ENCODE assay signal across 25 cellular contexts in genomic region chr3:64094713-64095079, GRCh38.
"Had no signal": no experiment of that assay in that cellular context is flagged by ENCODE, and none has a peak within 500 bp of the region (broad histone marks: within the 10 kb centered on the region; RNA-seq: fewer than 3 reads in every experiment).

No MANE protein-coding gene starts in this region.

- H3K27ac Mint-ChIP-seq: activated CD4-positive, alpha-beta T cell treated with anti-CD3 and anti-CD28 coated beads, Interleukin-2, amount 10 ng/mL, durations not matched to agents 7 days and 5 days; activated CD8-positive, alpha-beta T cell treated with anti-CD3 and anti-CD28 coated beads, Interleukin-2, amount 10 ng/mL, durations not matched to agents 7 days and 5 days; activated naive CD4-positive, alpha-beta T cell treated with anti-CD3 and anti-CD28 coated beads, Interleukin-2, amount 10 ng/mL, durations not matched to agents 7 days and 5 days; activated naive CD8-positive, alpha-beta T cell treated with anti-CD3 and anti-CD28 coated beads, Interleukin-2, amount 50 U/mL, for 24 hours; endodermal cell; immature natural killer cell; memory B cell; naive B cell had no signal

- H3K9me3 Mint-ChIP-seq: activated CD4-positive, alpha-beta T cell treated with anti-CD3 and anti-CD28 coated beads, Interleukin-2, amount 10 ng/mL, durations not matched to agents 7 days and 5 days; activated naive CD4-positive, alpha-beta T cell treated with anti-CD3 and anti-CD28 coated beads, Interleukin-2, amount 10 ng/mL, durations not matched to agents 7 days and 5 days; activated naive CD8-positive, alpha-beta T cell treated with anti-CD3 and anti-CD28 coated beads, Interleukin-2, amount 50 U/mL, for 24 hours; brain; central memory CD8-positive, alpha-beta T cell; endodermal cell; memory B cell had no signal

- H3K27ac ChIP-seq: colonic mucosa, epithelial cell of prostate, prostate gland, right atrium auricular region, tibial artery, uterus had no signal

- H3K27me3 ChIP-seq: colonic mucosa, right atrium auricular region, tibial artery, uterus had no signal

- H3K4me1 Mint-ChIP-seq: activated CD4-positive, alpha-beta T cell treated with anti-CD3 and anti-CD28 coated beads, Interleukin-2, amount 10 ng/mL, durations not matched to agents 7 days and 5 days; activated naive CD4-positive, alpha-beta T cell treated with anti-CD3 and anti-CD28 coated beads, Interleukin-2, amount 10 ng/mL, durations not matched to agents 7 days and 5 days; activated naive CD8-positive, alpha-beta T cell treated with anti-CD3 and anti-CD28 coated beads, Interleukin-2, amount 50 U/mL, for 24 hours; central memory CD8-positive, alpha-beta T cell; immature natural killer cell; naive B cell had no signal

- H3K9me3 ChIP-seq: colonic mucosa, mucosa of descending colon, prostate gland, right atrium auricular region, tibial artery, uterus had no signal

- H3K4me3 ChIP-seq: colonic mucosa, mucosa of descending colon, prostate gland, right atrium auricular region, tibial artery, uterus had no signal

- ATAC-seq: activated CD4-positive, CD25-positive, alpha-beta regulatory T cell treated with anti-CD3 and anti-CD28 coated beads, Interleukin-2, amount 50 U/mL, for 24 hours; activated CD8-positive, alpha-beta T cell treated with anti-CD3 and anti-CD28 coated beads, Interleukin-2, amount 10 ng/mL, durations not matched to agents 7 days and 5 days; activated naive CD8-positive, alpha-beta T cell treated with anti-CD3 and anti-CD28 coated beads, Interleukin-2, amount 50 U/mL, for 24 hours had no signal

- H3K36me3 ChIP-seq: colonic mucosa, prostate gland, uterus had no signal

- H3K36me3 Mint-ChIP-seq: activated naive CD4-positive, alpha-beta T cell treated with anti-CD3 and anti-CD28 coated beads, Interleukin-2, amount 10 ng/mL, durations not matched to agents 7 days and 5 days; immature natural killer cell; memory B cell; naive B cell had no signal

- DNase-seq: activated CD4-positive, alpha-beta T cell treated with anti-CD3 and anti-CD28 coated beads, Interleukin-2, amount 10 ng/mL, durations not matched to agents 7 days and 5 days; activated CD8-positive, alpha-beta T cell treated with anti-CD3 and anti-CD28 coated beads, Interleukin-2, amount 10 ng/mL, durations not matched to agents 7 days and 5 days; activated effector memory CD4-positive, alpha-beta T cell treated with Interleukin-2 at 50 U/mL for 16 hours; activated naive CD4-positive, alpha-beta T cell treated with anti-CD3 and anti-CD28 coated beads, Interleukin-2, amount 10 ng/mL, durations not matched to agents 7 days and 5 days; activated naive CD8-positive, alpha-beta T cell treated with anti-CD3 and anti-CD28 coated beads, Interleukin-2, amount 50 U/mL, for 24 hours; activated T-cell treated with anti-CD3 and anti-CD28 coated beads, Interleukin-2, amount 50 U/mL, for 48 hours; anterior cingulate cortex; colonic mucosa; endodermal cell; immature natural killer cell; mucosa of descending colon; naive B cell; stimulated activated CD4-positive, alpha-beta T cell treated with anti-CD3 and anti-CD28 coated beads, Interleukin-12 subunit alpha, Interleukin-12 subunit beta, amount 100 ng/mL, for 4 hours; stimulated activated CD4-positive, alpha-beta T cell treated with anti-CD3 and anti-CD28 coated beads, Interleukin-1b, Interleukin-23, amount 100 ng/mL, for 48 hours; stimulated activated naive CD4-positive, alpha-beta T cell treated with Interleukin-2 at 50 U/mL for 16 hours; T1000; tibial artery; uterus had no signal

- H3K27me3 Mint-ChIP-seq: activated CD4-positive, alpha-beta T cell treated with anti-CD3 and anti-CD28 coated beads, Interleukin-2, amount 10 ng/mL, durations not matched to agents 7 days and 5 days; activated naive CD4-positive, alpha-beta T cell treated with anti-CD3 and anti-CD28 coated beads, Interleukin-2, amount 10 ng/mL, durations not matched to agents 7 days and 5 days; brain had no signal

- H3K4me1 ChIP-seq: colonic mucosa, prostate gland, right atrium auricular region, tibial artery, uterus had no signal

- H3K4me3 Mint-ChIP-seq: activated CD4-positive, alpha-beta T cell treated with anti-CD3 and anti-CD28 coated beads, Interleukin-2, amount 10 ng/mL, durations not matched to agents 7 days and 5 days; activated CD8-positive, alpha-beta T cell treated with anti-CD3 and anti-CD28 coated beads, Interleukin-2, amount 10 ng/mL, durations not matched to agents 7 days and 5 days; activated naive CD4-positive, alpha-beta T cell treated with anti-CD3 and anti-CD28 coated beads, Interleukin-2, amount 10 ng/mL, durations not matched to agents 7 days and 5 days; activated naive CD8-positive, alpha-beta T cell treated with anti-CD3 and anti-CD28 coated beads, Interleukin-2, amount 50 U/mL, for 24 hours; brain; central memory CD8-positive, alpha-beta T cell; endodermal cell; immature natural killer cell; memory B cell; naive B cell had no signal
